In genomic region chr9:124800306-124801259, GRCh38 we compare ENCODE assay signal across 14 cellular contexts. TPM values are rescaled to one million over a fixed set of nuclear protein-coding genes. Genes with fewer than 3 reads are reported as not detected.
DNase-seq lines count a peak whose midpoint lies in the region; ATAC-seq, FAIRE-seq and TF ChIP-seq lines count a peak whose summit lies in the region.
"Had no signal": no experiment of that assay in that cellular context is flagged by ENCODE, and none has a peak within 500 bp of the region (broad histone marks: within the 10 kb centered on the region; RNA-seq: fewer than 3 reads in every experiment).

No MANE protein-coding gene starts in this region.

- TF ChIP-seq CTCF in epithelial cell of esophagus (IDR thresholded peaks at IDR 0.05; ENCODE audit: insufficient read depth, low read depth, low read length, missing control alignments): no peak

- no peak overlapping the region for H3K4me3 ChIP-seq in epithelial cell of esophagus (ENCODE audit: low read length)

- intact Hi-C loops in sciatic nerve (cut with DNase I): no loop called here

- peak; percentile 63 for ATAC-seq in sciatic nerve
- ATAC-seq in HG02840 (IDR thresholded peaks at IDR 0.05; ENCODE audit: low FRiP score, unreplicated experiment): no peak
- no peak for ATAC-seq in HG03045 (IDR thresholded peaks at IDR 0.05; ENCODE audit: unreplicated experiment)
- ATAC-seq in HG02885 (IDR thresholded peaks at IDR 0.05; ENCODE audit: poor library complexity, unreplicated experiment): no peak
- ATAC-seq in HG03520 (IDR thresholded peaks at IDR 0.05; ENCODE audit: unreplicated experiment): no peak
- ATAC-seq: stimulated activated naive CD8-positive, alpha-beta T cell treated with anti-CD3 and anti-CD28 coated beads, Interleukin-15, Interleukin-2, amounts not matched to agents 100 U/mL and 50 U/mL, for 24 hours had no signal

- FAIRE-seq in GM18507 (lab: Jason Lieb, UNC): peak; percentile 54

- DNase-seq in GM18507 (ENCODE audit: extremely low spot score, insufficient read length, low read depth) (no peak), NCI-H446 (lab: John Stamatoyannopoulos, UW) (peak; percentile 8 to 65), epithelial cell of esophagus (ENCODE audit: low read depth) (peak; percentile 45), sciatic nerve (ENCODE audit: low spot score) (no peak)
- DNase-seq: activated naive CD4-positive, alpha-beta T cell treated with Interleukin-2 at 50 U/mL for 16 hours; stimulated activated naive CD8-positive, alpha-beta T cell treated with anti-CD3 and anti-CD28 coated beads, Interleukin-15, Interleukin-2, amounts not matched to agents 100 U/mL and 50 U/mL, for 24 hours; T-helper 1 cell had no signal

RNA-seq across cellular contexts. Expression of gene OLFML2A, which starts 23.6 kb away (rescaled TPM):
- total RNA-seq in sciatic nerve: 110 TPM

RNA-seq across cellular contexts. Expression of gene NR6A1, which starts 29.5 kb away (rescaled TPM):
- total RNA-seq in sciatic nerve: 3.3 TPM

RNA-seq across cellular contexts. Expression of gene WDR38, which starts 52.7 kb away (rescaled TPM):
- not detected for total RNA-seq in sciatic nerve
- total RNA-seq: glomerular endothelial cell, LHCN-M2, osteocyte had no signal

Comparison
In these comparisons a context has a peak if more than half of its experiments do, and no peak if none do; other contexts are left out.
1. DNase-seq: peak in NCI-H446 (2 of 2) and epithelial cell of esophagus (single experiment); none in GM18507 (single experiment) and sciatic nerve (single experiment).